15 cellular contexts compared by ENCODE assay signal in genomic region chr9:114895605-114896004, GRCh38. TPM values are rescaled to one million over a fixed set of nuclear protein-coding genes. Genes with fewer than 3 reads are reported as not detected.
DNase-seq lines count a peak whose midpoint lies in the region; ATAC-seq and TF ChIP-seq lines count a peak whose summit lies in the region.
"Had no signal": no experiment of that assay in that cellular context is flagged by ENCODE, and none has a peak within 500 bp of the region (broad histone marks: within the 10 kb centered on the region; RNA-seq: fewer than 3 reads in every experiment).

No MANE protein-coding gene starts in this region.

- ATAC-seq in gastroesophageal sphincter = no peak

- no peak for DNase-seq in activated naive CD4-positive, alpha-beta T cell treated with anti-CD3 and anti-CD28 coated beads, Interleukin-2, amount 10 ng/mL, durations not matched to agents 7 days and 5 days
- no peak for DNase-seq in activated naive CD4-positive, alpha-beta T cell treated with anti-CD3 and anti-CD28 coated beads, Interleukin-2, amount 50 U/mL, for 16 hours
- DNase-seq in activated T-helper 1 cell treated with anti-CD3 and anti-CD28 coated beads, Interleukin-12 subunit alpha, Interleukin-12 subunit beta, Interleukin-2, Interleukin-4 antibody, amounts not matched to agents 30 ng/mL and 10 ng/mL and 1 ng/mL, durations not matched to agents 14 hours and 24 hours and 36 hours (ENCODE audit: low spot score) = no peak
- DNase-seq in stomach = no peak
- DNase-seq in coronary artery (ENCODE audit: low spot score) = no peak
- DNase-seq in UCSD-AML1 (lab: John Stamatoyannopoulos, UW; ENCODE audit: unreplicated experiment) = no peak
- DNase-seq in stimulated activated CD4-positive, alpha-beta T cell treated with anti-CD3 and anti-CD28 coated beads, Interleukin-4, amount 100 ng/mL, for 24 hours = no peak
- DNase-seq: activated T-cell treated with anti-CD3 and anti-CD28 coated beads for 4 hours, dorsolateral prefrontal cortex, MM.1S, NCI-H446 treated with DMSO at 0.1 percent for 48 hours, tibial artery had no signal

- no peak for TF ChIP-seq EP300 in gastroesophageal sphincter (IDR thresholded peaks at IDR 0.05)
- TF ChIP-seq EP300 in stomach (IDR thresholded peaks at IDR 0.05) = no peak

- TF ChIP-seq POLR2A in gastroesophageal sphincter (IDR thresholded peaks at IDR 0.05) = no peak
- TF ChIP-seq POLR2A in stomach (IDR thresholded peaks at IDR 0.05) = no peak

- intact Hi-C loops in activated T-helper 1 cell treated with anti-CD3 and anti-CD28 coated beads, Interleukin-12 subunit alpha, Interleukin-12 subunit beta, Interleukin-2, Interleukin-4 antibody, amounts not matched to agents 30 ng/mL and 10 ng/mL and 1 ng/mL, durations not matched to agents 14 hours and 24 hours and 36 hours (cut with micrococcal nuclease) = loop anchor here (1.0 to 2.0 kb wide), 8 partner anchors 13 to 314 kb away; partner anchors contain the start of gene TNFSF15
- intact Hi-C loops in stomach (cut with DNase I; ENCODE audit: low total_unique reads) = no loop called here

- H3K9me3 Mint-ChIP-seq in activated naive CD4-positive, alpha-beta T cell treated with anti-CD3 and anti-CD28 coated beads, Interleukin-2, amount 10 ng/mL, durations not matched to agents 7 days and 5 days = peaks cover 31% of the 10 kb centered on the region
- peaks cover 11% of the 10 kb centered on the region for H3K9me3 Mint-ChIP-seq in activated T-helper 1 cell treated with anti-CD3 and anti-CD28 coated beads, Interleukin-12 subunit alpha, Interleukin-12 subunit beta, Interleukin-2, Interleukin-4 antibody, amounts not matched to agents 30 ng/mL and 10 ng/mL and 1 ng/mL, durations not matched to agents 14 hours and 24 hours and 36 hours

- H3K4me1 ChIP-seq in gastroesophageal sphincter = peaks cover 0 to 13% (median 13%) of the 10 kb centered on the region in 3 donors
- H3K4me1 ChIP-seq in stomach = peaks cover 7 to 57% (median 13%) of the 10 kb centered on the region in 4 donors

- no peaks in the 10 kb centered on the region for H3K27me3 Mint-ChIP-seq in activated naive CD4-positive, alpha-beta T cell treated with anti-CD3 and anti-CD28 coated beads, Interleukin-2, amount 10 ng/mL, durations not matched to agents 7 days and 5 days
- no peaks in the 10 kb centered on the region for H3K27me3 Mint-ChIP-seq in activated T-helper 1 cell treated with anti-CD3 and anti-CD28 coated beads, Interleukin-12 subunit alpha, Interleukin-12 subunit beta, Interleukin-2, Interleukin-4 antibody, amounts not matched to agents 30 ng/mL and 10 ng/mL and 1 ng/mL, durations not matched to agents 14 hours and 24 hours and 36 hours (ENCODE audit: insufficient read depth)
- H3K27me3 Mint-ChIP-seq: B cell had no signal

- peaks cover 48% of the 10 kb centered on the region for H3K36me3 Mint-ChIP-seq in activated naive CD4-positive, alpha-beta T cell treated with anti-CD3 and anti-CD28 coated beads, Interleukin-2, amount 10 ng/mL, durations not matched to agents 7 days and 5 days
- peaks cover 45% of the 10 kb centered on the region for H3K36me3 Mint-ChIP-seq in activated T-helper 1 cell treated with anti-CD3 and anti-CD28 coated beads, Interleukin-12 subunit alpha, Interleukin-12 subunit beta, Interleukin-2, Interleukin-4 antibody, amounts not matched to agents 30 ng/mL and 10 ng/mL and 1 ng/mL, durations not matched to agents 14 hours and 24 hours and 36 hours (ENCODE audit: low read depth)

- H3K4me3 Mint-ChIP-seq in activated naive CD4-positive, alpha-beta T cell treated with anti-CD3 and anti-CD28 coated beads, Interleukin-2, amount 10 ng/mL, durations not matched to agents 7 days and 5 days = no peak overlapping the region
- H3K4me3 Mint-ChIP-seq in activated T-helper 1 cell treated with anti-CD3 and anti-CD28 coated beads, Interleukin-12 subunit alpha, Interleukin-12 subunit beta, Interleukin-2, Interleukin-4 antibody, amounts not matched to agents 30 ng/mL and 10 ng/mL and 1 ng/mL, durations not matched to agents 14 hours and 24 hours and 36 hours = peak overlapping the region; percentile 19

- peaks cover 4% of the 10 kb centered on the region for H3K27me3 ChIP-seq in gastroesophageal sphincter
- H3K27me3 ChIP-seq in stomach = no peaks in the 10 kb centered on the region
- H3K27me3 ChIP-seq: tibial artery had no signal

- CTCF ChIA-PET in activated naive CD4-positive, alpha-beta T cell treated with anti-CD3 and anti-CD28 coated beads, Interleukin-2, amount 10 ng/mL, durations not matched to agents 7 days and 5 days (lab: Charles Lee) = interaction anchor here (1.5 to 2.2 kb wide), 3 partner anchors 11 to 214 kb away, joined by 4 to 13 read pairs (median 11); partner anchors contain the start of gene TEX48

- H3K36me3 ChIP-seq in gastroesophageal sphincter = no peaks in the 10 kb centered on the region
- H3K36me3 ChIP-seq in stomach = no peaks in the 10 kb centered on the region
- H3K36me3 ChIP-seq: tibial artery had no signal

- H3K9me3 ChIP-seq in gastroesophageal sphincter (no peaks in the 10 kb centered on the region), stomach (no peaks in the 10 kb centered on the region)
- H3K9me3 ChIP-seq: tibial artery had no signal

- 33 to 40% methylated on average over 1 of the region's 1 CpG for WGBS in gastroesophageal sphincter (ENCODE audit: low coverage in 1 of 2), 2 donors
- 54 to 67% (median 62%) methylated on average over 1 of the region's 1 CpG for WGBS in stomach, 5 donors

- H3K27ac Mint-ChIP-seq in activated naive CD4-positive, alpha-beta T cell treated with anti-CD3 and anti-CD28 coated beads, Interleukin-2, amount 10 ng/mL, durations not matched to agents 7 days and 5 days = peak overlapping the region; percentile 77
- H3K27ac Mint-ChIP-seq in activated T-helper 1 cell treated with anti-CD3 and anti-CD28 coated beads, Interleukin-12 subunit alpha, Interleukin-12 subunit beta, Interleukin-2, Interleukin-4 antibody, amounts not matched to agents 30 ng/mL and 10 ng/mL and 1 ng/mL, durations not matched to agents 14 hours and 24 hours and 36 hours = peak overlapping the region; percentile 90

- H3K27ac ChIP-seq in gastroesophageal sphincter = peak overlapping the region in 3 of 4 donors; percentile 9 to 54 (median 40)
- peak overlapping the region in 4 of 5 donors; percentile 11 to 61 (median 38) for H3K27ac ChIP-seq in stomach
- H3K27ac ChIP-seq in coronary artery = peak overlapping the region in 1 of 2 donors; percentile 5
- H3K27ac ChIP-seq: dorsolateral prefrontal cortex, tibial artery had no signal

- H3K4me3 ChIP-seq in gastroesophageal sphincter = no peak overlapping the region
- no peak overlapping the region for H3K4me3 ChIP-seq in stomach
- no peak overlapping the region for H3K4me3 ChIP-seq in coronary artery
- H3K4me3 ChIP-seq: dorsolateral prefrontal cortex, tibial artery had no signal

- TF ChIP-seq CTCF in gastroesophageal sphincter (IDR thresholded peaks at IDR 0.05) (no peak), stomach (IDR thresholded peaks at IDR 0.05) (no peak), coronary artery (IDR thresholded peaks at IDR 0.05) (no peak)

- H3K4me1 Mint-ChIP-seq in activated naive CD4-positive, alpha-beta T cell treated with anti-CD3 and anti-CD28 coated beads, Interleukin-2, amount 10 ng/mL, durations not matched to agents 7 days and 5 days = peaks cover 8% of the 10 kb centered on the region
- H3K4me1 Mint-ChIP-seq in activated T-helper 1 cell treated with anti-CD3 and anti-CD28 coated beads, Interleukin-12 subunit alpha, Interleukin-12 subunit beta, Interleukin-2, Interleukin-4 antibody, amounts not matched to agents 30 ng/mL and 10 ng/mL and 1 ng/mL, durations not matched to agents 14 hours and 24 hours and 36 hours (ENCODE audit: low read depth) = peaks cover 50% of the 10 kb centered on the region

RNA-seq across cellular contexts. Expression of gene TNFSF8, which starts 34.8 kb away (rescaled TPM):
- total RNA-seq in activated T-helper 1 cell treated with anti-CD3 and anti-CD28 coated beads, Interleukin-12 subunit alpha, Interleukin-12 subunit beta, Interleukin-2, Interleukin-4 antibody, amounts not matched to agents 30 ng/mL and 10 ng/mL and 1 ng/mL, durations not matched to agents 14 hours and 24 hours and 36 hours = 200 and 207 TPM in 2 replicates
- 1 to 10 TPM in 3 of 4 donors, under 1 TPM in 1; 0.54 to 3.9 (median 2.0) TPM for total RNA-seq in gastroesophageal sphincter
- total RNA-seq in stomach = 10 to 100 TPM in 1 of 5 donors, 1 to 10 TPM in 2, not detected in 2; 5.3 to 14.0 (median 5.8) TPM
- 1 to 10 TPM in 1 of 3 donors, under 1 TPM in 2; 0.40 to 1.1 (median 0.81) TPM for polyA plus RNA-seq in stomach
- polyA plus RNA-seq: neural cell had no signal

Comparison
In these comparisons a context has a peak if more than half of its experiments do, and no peak if none do; other contexts are left out.
1. RNA of gene TNFSF8, which starts 34.8 kb away (total RNA-seq): 200 to 207 TPM in activated T-helper 1 cell treated with anti-CD3 and anti-CD28 coated beads, Interleukin-12 subunit alpha, Interleukin-12 subunit beta, Interleukin-2, Interleukin-4 antibody, amounts not matched to agents 30 ng/mL and 10 ng/mL and 1 ng/mL, durations not matched to agents 14 hours and 24 hours and 36 hours; 5.3 to 14.0 TPM in stomach and 0.54 to 3.9 TPM in gastroesophageal sphincter; every median in the first group is over 10 times any median in the second.